Comparison of ENCODE assay signal across 8 cellular contexts in genomic region chr7:25565949-25566348, GRCh38.
DNase-seq lines count a peak whose midpoint lies in the region; ATAC-seq and TF ChIP-seq lines count a peak whose summit lies in the region.

No MANE protein-coding gene starts in this region.

- H3K27me3 ChIP-seq in gastrocnemius medialis = no peaks in the 10 kb centered on the region

- no peak for TF ChIP-seq POLR2A in NB4 (IDR thresholded peaks at IDR 0.05; ENCODE audit: extremely low read depth, insufficient read length)
- TF ChIP-seq POLR2A in gastrocnemius medialis (IDR thresholded peaks at IDR 0.05) = no peak

- H3K4me3 ChIP-seq in NB4 (ENCODE audit: low read depth, low read length) (no peak overlapping the region), gastrocnemius medialis (peak overlapping the region in 1 of 4 donors; percentile 30)

- no peak overlapping the region for H3K27ac ChIP-seq in gastrocnemius medialis

- peak; percentile 20 for ATAC-seq in left ventricle myocardium superior
- peak; percentile 40 to 76 for ATAC-seq in gastrocnemius medialis
- no peak for ATAC-seq in HG03280 (IDR thresholded peaks at IDR 0.05; ENCODE audit: unreplicated experiment)

- in situ Hi-C loops in gastrocnemius medialis (cut with MboI; ENCODE audit: low sequenced_read_pairs in 4 of 4) = loop anchor here in 1 of 4 donors (10.0 kb wide), 1 partner anchor 181 kb away; no protein-coding TSS in a partner anchor

- intact Hi-C loops in left ventricle myocardium superior (cut with micrococcal nuclease) = loop anchor here (5.0 kb wide), 3 partner anchors 174 to 304 kb away; no protein-coding TSS in a partner anchor
- intact Hi-C loops in gastrocnemius medialis (cut with DNase I; ENCODE audit: low total_unique reads) = loop anchor here (1.0 kb wide), 3 partner anchors 175 to 307 kb away; no protein-coding TSS in a partner anchor

- no peaks in the 10 kb centered on the region for H3K9me3 ChIP-seq in gastrocnemius medialis

- H3K4me1 ChIP-seq in gastrocnemius medialis = peaks cover 13 to 21% of the 10 kb centered on the region in 2 donors

- TF ChIP-seq CTCF in NB4 (IDR thresholded peaks at IDR 0.05; ENCODE audit: low read depth, low read length) = peak; percentile 100
- peak; percentile 91 to 100 (median 99) for TF ChIP-seq CTCF in gastrocnemius medialis (IDR thresholded peaks at IDR 0.05 in 4 of 5, conservative IDR thresholded peaks at IDR 0.05 in 1 of 5)

- DNase-seq in GF-D8 (lab: John Stamatoyannopoulos, UW) (peak; percentile 18), NB4 (ENCODE audit: low read depth) (peak; percentile 83), T follicular helper cell (ENCODE audit: low read depth) (peak; percentile 43), amygdala (lab: John Stamatoyannopoulos, UW) (peak in 39 of 56 donors; percentile 2 to 84 (median 28)), left ventricle myocardium superior (peak; percentile 63), gastrocnemius medialis (peak; percentile 38 to 49), mesenteric fat pad (ENCODE audit: low spot score) (no peak)

- no peaks in the 10 kb centered on the region for H3K36me3 ChIP-seq in gastrocnemius medialis
